ENCODE assay signal across 17 cellular contexts in genomic region chr6:134502614-134503541, GRCh38.
A peak's percentile ranks its signal among the peaks of the same experiment; 100 is the strongest.
DNase-seq lines count a peak whose midpoint lies in the region; ATAC-seq, FAIRE-seq and TF ChIP-seq lines count a peak whose summit lies in the region.
"Had no signal": no experiment of that assay in that cellular context is flagged by ENCODE, and none has a peak within 500 bp of the region (broad histone marks: within the 10 kb centered on the region; RNA-seq: fewer than 3 reads in every experiment).

No MANE protein-coding gene starts in this region.

- H3K9me3 ChIP-seq in HepG2 (ENCODE audit: low read length) (no peaks in the 10 kb centered on the region), smooth muscle cell (replicated peaks; ENCODE audit: low read depth) (no peaks in the 10 kb centered on the region)
- H3K9me3 ChIP-seq: right atrium auricular region had no signal

- H2AFZ ChIP-seq in HepG2 (ENCODE audit: low read length) (peak overlapping the region; percentile 56), smooth muscle cell (ENCODE audit: low read depth) (peak overlapping the region; percentile 40)

- CTCF ChIA-PET in HepG2 (lab: Yijun Ruan, JAX; ENCODE audit: low intra/inter-chr PET ratio, low total read pairs), result no interaction called here

- 28% methylated on average over 12 of the region's 12 CpGs for WGBS in HepG2 (ENCODE audit: low lambda C conversion rate)
- 94% methylated on average over 12 of the region's 12 CpGs for WGBS in smooth muscle cell (ENCODE audit: low lambda C conversion rate)

- no peaks in the 10 kb centered on the region for H3F3A ChIP-seq in smooth muscle cell (ENCODE audit: low read depth)

- ATAC-seq in HepG2 (peak; percentile 66), HG03457 (IDR thresholded peaks at IDR 0.05; ENCODE audit: unreplicated experiment) (no peak)
- ATAC-seq: activated CD4-positive, CD25-positive, alpha-beta regulatory T cell treated with anti-CD3 and anti-CD28 coated beads, Interleukin-2, amount 50 U/mL, for 24 hours; SK-N-SH treated with all-trans-retinoic acid at 6 μM for 48 hours had no signal

- H3K4me3 ChIP-seq in NB4 (ENCODE audit: low read depth, low read length) (no peak overlapping the region), bronchial epithelial cell (ENCODE audit: low read depth, low read length) (no peak overlapping the region), HepG2 (replicated peaks in 1 of 3; ENCODE audit: insufficient read depth in 1 of 3, low read depth in 2 of 3, low read length in 3 of 3) (peak overlapping the region in 1 of 3 experiments; percentile 15; a peak in 2 of 6 replicates), smooth muscle cell (no peak overlapping the region)
- H3K4me3 ChIP-seq: right atrium auricular region had no signal

- POLR2A ChIA-PET in HepG2 (lab: Yijun Ruan, JAX), result no interaction called here

- TF ChIP-seq CTCF in NB4 (IDR thresholded peaks at IDR 0.05; ENCODE audit: low read depth, low read length), result no peak
- no peak for TF ChIP-seq CTCF in bronchial epithelial cell (IDR thresholded peaks at IDR 0.05; ENCODE audit: insufficient read depth, low read length, severe bottlenecking)
- TF ChIP-seq CTCF in HepG2 (CRISPR knock-in tag; IDR thresholded peaks at IDR 0.05), result no peak
- TF ChIP-seq CTCF in smooth muscle cell (IDR thresholded peaks at IDR 0.05; ENCODE audit: borderline replicate concordance, insufficient read depth, poor library complexity, severe bottlenecking), result no peak

- peaks cover 9% of the 10 kb centered on the region for H3K4me1 ChIP-seq in HepG2 (ENCODE audit: insufficient read depth, low read length)
- peaks cover 4% of the 10 kb centered on the region for H3K4me1 ChIP-seq in smooth muscle cell (ENCODE audit: low read depth)

- FAIRE-seq in bronchial epithelial cell (lab: Jason Lieb, UNC) (no peak), HepG2 (lab: Jason Lieb, UNC) (no peak), GM19239 (lab: Jason Lieb, UNC) (no peak)
- FAIRE-seq: GM18507 had no signal

- intact Hi-C loops in HepG2 (cut with micrococcal nuclease; ENCODE audit: unreplicated experiment) (no loop called here), posterior vena cava (cut with DNase I) (no loop called here)

- H3K27ac ChIP-seq in HepG2 (ENCODE audit: extremely low read length, insufficient read depth, low read length) (no peak overlapping the region), smooth muscle cell (ENCODE audit: low read depth) (no peak overlapping the region)
- H3K27ac ChIP-seq: right atrium auricular region had no signal

- H3K36me3 ChIP-seq in bronchial epithelial cell (ENCODE audit: control insufficient read depth, insufficient read depth, low read length) (no peaks in the 10 kb centered on the region), HepG2 (replicated peaks in 1 of 2; ENCODE audit: control insufficient read depth in 1 of 2, insufficient read depth in 2 of 2, low read length in 2 of 2) (no peaks in the 10 kb centered on the region), smooth muscle cell (ENCODE audit: low read depth) (no peaks in the 10 kb centered on the region)
- H3K36me3 ChIP-seq: right atrium auricular region had no signal

- H3K27me3 ChIP-seq in bronchial epithelial cell (ENCODE audit: control insufficient read depth, insufficient read depth, low read length) (no peaks in the 10 kb centered on the region), HepG2 (ENCODE audit: control insufficient read depth in 1 of 2, insufficient read depth in 2 of 2, low read length in 2 of 2) (no peaks in the 10 kb centered on the region), smooth muscle cell (ENCODE audit: low read depth) (no peaks in the 10 kb centered on the region)
- H3K27me3 ChIP-seq: right atrium auricular region had no signal

- H3K4me2 ChIP-seq in HepG2 (ENCODE audit: low read depth, low read length), result peak overlapping the region; percentile 62
- H3K4me2 ChIP-seq in smooth muscle cell, result no peak overlapping the region

- DNase-seq in NB4 (ENCODE audit: low read depth) (peak; percentile 29), bronchial epithelial cell (ENCODE audit: low read depth) (peak; percentile 72), HepG2 (ENCODE audit: low spot score) (no peak), smooth muscle cell (lab: John Stamatoyannopoulos, UW; ENCODE audit: unreplicated experiment) (no peak), posterior vena cava (ENCODE audit: low spot score) (no peak), GM19239 (ENCODE audit: insufficient read length, low spot score) (no peak), cerebellum (ENCODE audit: low spot score) (no peak)
- DNase-seq: activated T-cell treated with anti-CD3 and anti-CD28 coated beads, Interleukin-2, amount 50 U/mL, for 24 hours; CD4-positive, alpha-beta T cell; GDM1; mesendoderm; NCI-H187 treated with DMSO at 0.1 percent for 48 hours had no signal

- in situ Hi-C loops in HepG2 (cut with HindIII; ENCODE audit: extremely low pct_ligation_motif_present, low pct_unique_long_range_greater_than_20kb), result no loop called here

- no peak for TF ChIP-seq EP300 in HepG2 (IDR thresholded peaks at IDR 0.05; ENCODE audit: low read depth in 2 of 2, low read length in 2 of 2)
- TF ChIP-seq EP300 in HepG2 (CRISPR knock-in tag; IDR thresholded peaks at IDR 0.05; ENCODE audit: borderline replicate concordance), result no peak

- H3K79me2 ChIP-seq in HepG2 (ENCODE audit: insufficient read depth, low read length), result no peaks in the 10 kb centered on the region
- no peaks in the 10 kb centered on the region for H3K79me2 ChIP-seq in smooth muscle cell (ENCODE audit: low read depth)

- H4K20me1 ChIP-seq in HepG2 (ENCODE audit: insufficient read depth, low read length) (no peaks in the 10 kb centered on the region), smooth muscle cell (ENCODE audit: low read depth) (no peaks in the 10 kb centered on the region)

- BruUV-seq in HepG2 (replicated peaks; lab: Mats Ljungman, UMichigan), result no TSS peak

- no peak for TF ChIP-seq RAD21 in HepG2 (CRISPR knock-in tag; IDR thresholded peaks at IDR 0.05)

- TF ChIP-seq POLR2A in NB4 (IDR thresholded peaks at IDR 0.05; ENCODE audit: extremely low read depth, insufficient read length) (no peak), HepG2 (IDR thresholded peaks at IDR 0.05; ENCODE audit: insufficient read depth in 1 of 2, low read depth in 2 of 2, low read length in 2 of 2) (no peak)

- H3K9ac ChIP-seq in HepG2 (ENCODE audit: insufficient read depth, low read depth, low read length) (no peak overlapping the region), smooth muscle cell (ENCODE audit: low read depth) (no peak overlapping the region)

TF ChIP-seq in HepG2, 621 proteins besides CTCF, POLR2A, EP300 and RAD21 (continues in another document):
- TF ChIP-seq ATF7 (IDR thresholded peaks at IDR 0.05) (no peak), ATF7 (CRISPR knock-in tag; IDR thresholded peaks at IDR 0.05) (no peak), NFE2 (CRISPR knock-in tag; IDR thresholded peaks at IDR 0.05) (no peak), TOE1 (CRISPR knock-in tag; IDR thresholded peaks at IDR 0.05) (no peak), SALL1 (CRISPR knock-in tag; IDR thresholded peaks at IDR 0.05) (peak; percentile 50; the same call in 1 of the 2 replicates), ZNF737 (CRISPR knock-in tag; IDR thresholded peaks at IDR 0.05; ENCODE audit: borderline replicate concordance) (no peak), HNF4A (CRISPR knock-in tag; IDR thresholded peaks at IDR 0.05) (peak; percentile 84), ZNF326 (CRISPR knock-in tag; IDR thresholded peaks at IDR 0.05; ENCODE audit: borderline replicate concordance) (no peak), ZNF317 (CRISPR knock-in tag; IDR thresholded peaks at IDR 0.05) (0 out of 2 replicates have a peak, but pooled peaks have one; percentile 21)
- TF ChIP-seq, protein P1, sequence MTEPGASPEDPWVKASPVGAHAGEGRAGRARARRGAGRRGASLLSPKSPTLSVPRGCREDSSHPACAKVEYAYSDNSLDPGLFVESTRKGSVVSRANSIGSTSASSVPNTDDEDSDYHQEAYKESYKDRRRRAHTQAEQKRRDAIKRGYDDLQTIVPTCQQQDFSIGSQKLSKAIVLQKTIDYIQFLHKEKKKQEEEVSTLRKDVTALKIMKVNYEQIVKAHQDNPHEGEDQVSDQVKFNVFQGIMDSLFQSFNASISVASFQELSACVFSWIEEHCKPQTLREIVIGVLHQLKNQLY (CRISPR knock-in tag; IDR thresholded peaks at IDR 0.05), result peak; percentile 51; the same call in 1 of the 2 replicates
- TF ChIP-seq, protein P2, sequence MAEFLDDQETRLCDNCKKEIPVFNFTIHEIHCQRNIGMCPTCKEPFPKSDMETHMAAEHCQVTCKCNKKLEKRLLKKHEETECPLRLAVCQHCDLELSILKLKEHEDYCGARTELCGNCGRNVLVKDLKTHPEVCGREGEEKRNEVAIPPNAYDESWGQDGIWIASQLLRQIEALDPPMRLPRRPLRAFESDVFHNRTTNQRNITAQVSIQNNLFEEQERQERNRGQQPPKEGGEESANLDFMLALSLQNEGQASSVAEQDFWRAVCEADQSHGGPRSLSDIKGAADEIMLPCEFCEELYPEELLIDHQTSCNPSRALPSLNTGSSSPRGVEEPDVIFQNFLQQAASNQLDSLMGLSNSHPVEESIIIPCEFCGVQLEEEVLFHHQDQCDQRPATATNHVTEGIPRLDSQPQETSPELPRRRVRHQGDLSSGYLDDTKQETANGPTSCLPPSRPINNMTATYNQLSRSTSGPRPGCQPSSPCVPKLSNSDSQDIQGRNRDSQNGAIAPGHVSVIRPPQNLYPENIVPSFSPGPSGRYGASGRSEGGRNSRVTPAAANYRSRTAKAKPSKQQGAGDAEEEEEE (CRISPR knock-in tag; IDR thresholded peaks at IDR 0.05; ENCODE audit: borderline replicate concordance), result 0 out of 2 replicates have a peak, but pooled peaks have one; percentile 28

Comparison
In these comparisons a context has a peak if more than half of its experiments do, and no peak if none do; other contexts are left out.
1. DNase-seq: peak in NB4 (single experiment) and bronchial epithelial cell (single experiment); none in HepG2 (single experiment), smooth muscle cell (single experiment), posterior vena cava (single experiment), GM19239 (single experiment) and cerebellum (single experiment).